In genomic region chr2:17083902-17084301, GRCh38 we compare ENCODE assay signal across 14 cellular contexts.
DNase-seq lines count a peak whose midpoint lies in the region; ATAC-seq and TF ChIP-seq lines count a peak whose summit lies in the region.
"Had no signal": no experiment of that assay in that cellular context is flagged by ENCODE, and none has a peak within 500 bp of the region (broad histone marks: within the 10 kb centered on the region; RNA-seq: fewer than 3 reads in every experiment).

No MANE protein-coding gene starts in this region.

- H3K4me3 Mint-ChIP-seq in HFFc6 = no peak overlapping the region
- H3K4me3 Mint-ChIP-seq: activated CD4-positive, alpha-beta T cell treated with anti-CD3 and anti-CD28 coated beads, Interleukin-2, amount 10 ng/mL, durations not matched to agents 7 days and 5 days; stimulated activated naive CD8-positive, alpha-beta T cell treated with anti-CD3 and anti-CD28 coated beads, Interleukin-15, Interleukin-2, amounts not matched to agents 100 ng/mL and 50 ng/mL, for 24 hours had no signal

- H2AK5ac ChIP-seq in mesendoderm (ENCODE audit: low read length) = no peak overlapping the region

- no peak overlapping the region for H4K5ac ChIP-seq in mesendoderm (ENCODE audit: low read length)

- no peak for ATAC-seq in PC-3
- ATAC-seq in gastrocnemius medialis = no peak
- ATAC-seq: heart left ventricle, mucosa of descending colon had no signal

- no peaks in the 10 kb centered on the region for H3K4me1 Mint-ChIP-seq in HFFc6 (ENCODE audit: low read depth)
- H3K4me1 Mint-ChIP-seq: activated CD4-positive, alpha-beta T cell treated with anti-CD3 and anti-CD28 coated beads, Interleukin-2, amount 10 ng/mL, durations not matched to agents 7 days and 5 days had no signal

- H3F3A ChIP-seq in PC-3 (ENCODE audit: low read length, unreplicated experiment) = no peaks in the 10 kb centered on the region

- no peak overlapping the region for H2BK15ac ChIP-seq in mesendoderm (replicated peaks; ENCODE audit: low read depth)

- H3K27ac Mint-ChIP-seq in HFFc6 = no peak overlapping the region
- H3K27ac Mint-ChIP-seq: activated CD4-positive, alpha-beta T cell treated with anti-CD3 and anti-CD28 coated beads, Interleukin-2, amount 10 ng/mL, durations not matched to agents 7 days and 5 days; stimulated activated naive CD8-positive, alpha-beta T cell treated with anti-CD3 and anti-CD28 coated beads, Interleukin-15, Interleukin-2, amounts not matched to agents 100 ng/mL and 50 ng/mL, for 24 hours had no signal

- H3K18ac ChIP-seq in mesendoderm (ENCODE audit: low read length) = no peak overlapping the region

- no peak overlapping the region for H3K4me2 ChIP-seq in mesendoderm (ENCODE audit: low read length)
- H3K4me2 ChIP-seq in PC-3 (ENCODE audit: low read length) = no peak overlapping the region
- H3K4me2 ChIP-seq: BLaER1 had no signal

- TF ChIP-seq POLR2A in gastrocnemius medialis (IDR thresholded peaks at IDR 0.05) = no peak

- H3K79me2 ChIP-seq in mesendoderm (ENCODE audit: control insufficient read depth, insufficient read depth, low read length) (no peaks in the 10 kb centered on the region), PC-3 (ENCODE audit: low read length) (no peaks in the 10 kb centered on the region)

- CTCF ChIA-PET in PC-3 (lab: Charles Lee) = no interaction called here

- H3K27me3 ChIP-seq in mesendoderm (ENCODE audit: insufficient read depth, low read length, poor library complexity) (no peaks in the 10 kb centered on the region), PC-3 (ENCODE audit: low read length) (no peaks in the 10 kb centered on the region), gastrocnemius medialis (no peaks in the 10 kb centered on the region)
- H3K27me3 ChIP-seq: BLaER1, heart left ventricle had no signal

- H3K4me1 ChIP-seq in mesendoderm (ENCODE audit: control insufficient read depth, low read depth, low read length) = no peaks in the 10 kb centered on the region
- no peaks in the 10 kb centered on the region for H3K4me1 ChIP-seq in PC-3 (ENCODE audit: insufficient read depth, low read length)
- no peaks in the 10 kb centered on the region for H3K4me1 ChIP-seq in gastrocnemius medialis
- H3K4me1 ChIP-seq: BLaER1, heart left ventricle had no signal

- H3K23ac ChIP-seq in mesendoderm (ENCODE audit: low read length) = no peak overlapping the region

- no TSS peak for BruUV-seq in PC-3 (replicated peaks; lab: Mats Ljungman, UMichigan)

- no peak overlapping the region for H4K8ac ChIP-seq in mesendoderm (ENCODE audit: low read depth, low read length)

- H2BK5ac ChIP-seq in mesendoderm (ENCODE audit: low read length) = no peak overlapping the region

- no peak overlapping the region for H3K9ac ChIP-seq in mesendoderm (ENCODE audit: low read length)
- H3K9ac ChIP-seq in PC-3 (ENCODE audit: low read length) = no peak overlapping the region
- H3K9ac ChIP-seq: BLaER1 had no signal

- H3K36me3 Mint-ChIP-seq in HFFc6 (ENCODE audit: low read depth) = no peaks in the 10 kb centered on the region

- no peak overlapping the region for H3K4ac ChIP-seq in mesendoderm (ENCODE audit: low read depth, low read length)

- H3K56ac ChIP-seq in mesendoderm (ENCODE audit: low read length) = no peak overlapping the region

- DNase-seq in EL (peak; percentile 5), NCI-H2227 (lab: John Stamatoyannopoulos, UW; ENCODE audit: unreplicated experiment) (peak; percentile 30), amniotic epithelial cell (ENCODE audit: low read depth) (peak; percentile 7), mesendoderm (peak; percentile 88), PC-3 (no peak), KG1 (lab: John Stamatoyannopoulos, UW) (no peak), gastrocnemius medialis (no peak), HFFc6 (no peak)
- DNase-seq: activated CD4-positive, alpha-beta T cell treated with anti-CD3 and anti-CD28 coated beads, Interleukin-2, amount 10 ng/mL, durations not matched to agents 7 days and 5 days; H7; heart left ventricle; mucosa of descending colon had no signal

- no peaks in the 10 kb centered on the region for H3K9me2 ChIP-seq in PC-3 (replicated peaks; ENCODE audit: low read length)

- H2AFZ ChIP-seq in PC-3 (ENCODE audit: low read length) = no peak overlapping the region

- no peaks in the 10 kb centered on the region for H3K79me1 ChIP-seq in mesendoderm (ENCODE audit: low read length)

- TF ChIP-seq CTCF in PC-3 (conservative IDR thresholded peaks at IDR 0.05; ENCODE audit: low read depth, low read length) (no peak), gastrocnemius medialis (IDR thresholded peaks at IDR 0.05 in 4 of 5, conservative IDR thresholded peaks at IDR 0.05 in 1 of 5) (no peak), HFFc6 (IDR thresholded peaks at IDR 0.05) (no peak)

- intact Hi-C loops in PC-3 (cut with micrococcal nuclease) = no loop called here
- intact Hi-C loops in gastrocnemius medialis (cut with DNase I; ENCODE audit: low total_unique reads) = no loop called here

- H3K36me3 ChIP-seq in mesendoderm (ENCODE audit: control insufficient read depth, insufficient read depth, low read length) (no peaks in the 10 kb centered on the region), PC-3 (ENCODE audit: low read depth, low read length) (no peaks in the 10 kb centered on the region), gastrocnemius medialis (no peaks in the 10 kb centered on the region)
- H3K36me3 ChIP-seq: BLaER1, heart left ventricle had no signal

- no peaks in the 10 kb centered on the region for H3K27me3 Mint-ChIP-seq in HFFc6 (ENCODE audit: insufficient read depth)
- H3K27me3 Mint-ChIP-seq: activated CD4-positive, alpha-beta T cell treated with anti-CD3 and anti-CD28 coated beads, Interleukin-2, amount 10 ng/mL, durations not matched to agents 7 days and 5 days; stimulated activated naive CD8-positive, alpha-beta T cell treated with anti-CD3 and anti-CD28 coated beads, Interleukin-15, Interleukin-2, amounts not matched to agents 100 ng/mL and 50 ng/mL, for 24 hours had no signal

- H3K9me3 Mint-ChIP-seq in HFFc6 = peaks cover 61% of the 10 kb centered on the region

- POLR2A ChIA-PET in PC-3 (lab: Charles Lee; ENCODE audit: unreplicated experiment) = no interaction called here

- no CpG with 5 or more reads among the region's 1 CpG for WGBS in mesendoderm (ENCODE audit: extremely low coverage, insufficient coverage, low lambda C conversion rate)

- in situ Hi-C loops in gastrocnemius medialis (cut with MboI; ENCODE audit: low sequenced_read_pairs in 4 of 4) = no loop called here

- no peaks in the 10 kb centered on the region for H4K20me1 ChIP-seq in PC-3 (ENCODE audit: low read length)
- H4K20me1 ChIP-seq: BLaER1 had no signal

- no peak overlapping the region for H2BK120ac ChIP-seq in mesendoderm (ENCODE audit: low read depth, low read length)

- H3K27ac ChIP-seq in mesendoderm (ENCODE audit: low read depth, low read length) = no peak overlapping the region
- no peak overlapping the region for H3K27ac ChIP-seq in PC-3 (ENCODE audit: low read length)
- H3K27ac ChIP-seq in gastrocnemius medialis = no peak overlapping the region
- H3K27ac ChIP-seq: BLaER1, heart left ventricle had no signal

- no peak overlapping the region for H3K4me3 ChIP-seq in mesendoderm (ENCODE audit: low read length)
- H3K4me3 ChIP-seq in PC-3 (ENCODE audit: low read length) = no peak overlapping the region
- no peak overlapping the region for H3K4me3 ChIP-seq in gastrocnemius medialis
- H3K4me3 ChIP-seq: BLaER1, heart left ventricle, mucosa of descending colon had no signal

- H3K9me3 ChIP-seq in PC-3 (ENCODE audit: low read length) (no peaks in the 10 kb centered on the region; the same call in 1 of the 2 replicates), gastrocnemius medialis (no peaks in the 10 kb centered on the region)

Comparison
In these comparisons a context has a peak if more than half of its experiments do, and no peak if none do; other contexts are left out.
1. DNase-seq: peak in EL (single experiment), NCI-H2227 (single experiment), amniotic epithelial cell (single experiment) and mesendoderm (single experiment); none in PC-3 (single experiment), KG1 (single experiment), gastrocnemius medialis (0 of 2) and HFFc6 (single experiment).